7 cellular contexts compared by ENCODE assay signal in the genomic region with DNA sequence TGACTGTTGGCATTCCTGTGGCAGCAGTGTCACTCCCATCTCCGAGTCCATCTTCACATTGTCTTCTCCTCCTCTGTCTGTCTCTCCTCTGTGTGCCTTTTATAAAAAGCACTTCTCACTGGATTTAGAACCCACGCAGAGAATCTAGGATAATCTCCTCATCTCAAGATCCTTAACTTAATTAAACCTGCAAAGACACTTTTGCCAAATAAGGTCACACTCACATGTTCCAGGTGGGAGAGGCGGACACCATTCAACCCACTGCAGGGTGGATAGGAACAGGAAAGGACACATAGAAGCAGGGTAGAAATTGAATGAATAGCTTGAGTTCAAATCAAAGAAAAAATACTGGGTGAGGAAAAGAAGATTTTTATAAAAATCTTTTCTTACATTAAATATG.
"Had no signal": no experiment of that assay in that cellular context is flagged by ENCODE, and none has a peak within 500 bp of the region (broad histone marks: within the 10 kb centered on the region; RNA-seq: fewer than 3 reads in every experiment).

No MANE protein-coding gene starts in this region.

- H3K9me3 Mint-ChIP-seq: HFFc6 had no signal

- H3K4me3 ChIP-seq: GM23248, HAP-1 had no signal

- H3K9ac ChIP-seq: GM23248 had no signal

- H3K27ac ChIP-seq: GM23248, HL-60 had no signal

- H3K36me3 ChIP-seq: HAP-1 had no signal

- H3K27ac Mint-ChIP-seq: HFFc6, IgD-negative memory B cell had no signal

- H3K4me1 ChIP-seq: HAP-1 had no signal

- H3K9me3 ChIP-seq: HAP-1 had no signal

- H2AFZ ChIP-seq: GM23248 had no signal

- DNase-seq: GM23248, GOT3, H7, HFFc6 had no signal

- H3K4me3 Mint-ChIP-seq: HFFc6, IgD-negative memory B cell had no signal
